ENCODE assay signal across 8 cellular contexts in genomic region chr17:51165680-51166197, GRCh38. TPM values are rescaled to one million over a fixed set of nuclear protein-coding genes. Genes with fewer than 3 reads are reported as not detected.
DNase-seq lines count a peak whose midpoint lies in the region; ATAC-seq and TF ChIP-seq lines count a peak whose summit lies in the region.

No MANE protein-coding gene starts in this region.

- peak overlapping the region; percentile 90 for H3K4me3 Mint-ChIP-seq in activated naive CD4-positive, alpha-beta T cell treated with anti-CD3 and anti-CD28 coated beads, Interleukin-2, amount 50 U/mL, for 24 hours

- no peaks in the 10 kb centered on the region for H4K20me1 ChIP-seq in hepatocyte (ENCODE audit: insufficient read depth, poor library complexity, severe bottlenecking)

- H3K27me3 Mint-ChIP-seq in activated naive CD4-positive, alpha-beta T cell treated with anti-CD3 and anti-CD28 coated beads, Interleukin-2, amount 50 U/mL, for 24 hours, result no peaks in the 10 kb centered on the region

- H3K4me3 ChIP-seq in AG09309 (ENCODE audit: control insufficient read depth, low read depth, low read length) (peak overlapping the region; percentile 91), HUES6 (ENCODE audit: low read depth, low read length) (peak overlapping the region; percentile 83), hepatocyte (peak overlapping the region; percentile 85), skeletal muscle cell (ENCODE audit: low read depth, low read length) (peak overlapping the region; percentile 93)

- peak overlapping the region; percentile 81 for H3K9ac ChIP-seq in HUES6 (ENCODE audit: low read length)

- H3K9me3 ChIP-seq in HUES6 (ENCODE audit: control insufficient read depth, insufficient read depth, low read depth, low read length) (no peaks in the 10 kb centered on the region), hepatocyte (ENCODE audit: low read depth) (no peaks in the 10 kb centered on the region)

- peak; percentile 24 for ATAC-seq in GM18867 (IDR thresholded peaks at IDR 0.05; ENCODE audit: unreplicated experiment)

- H3K4me1 ChIP-seq in HUES6 (ENCODE audit: control insufficient read depth, insufficient read depth, low read length), result no peaks in the 10 kb centered on the region
- peaks cover 8% of the 10 kb centered on the region for H3K4me1 ChIP-seq in hepatocyte (ENCODE audit: insufficient read depth)

- H2AFZ ChIP-seq in hepatocyte, result peak overlapping the region; percentile 99

- peaks cover 11% of the 10 kb centered on the region for H3K79me2 ChIP-seq in hepatocyte

- peaks cover 23% of the 10 kb centered on the region for H3K36me3 Mint-ChIP-seq in activated naive CD4-positive, alpha-beta T cell treated with anti-CD3 and anti-CD28 coated beads, Interleukin-2, amount 50 U/mL, for 24 hours

- WGBS in hepatocyte (ENCODE audit: low lambda C conversion rate, missing lambda C conversion rate), result 5% methylated on average over 20 of the region's 21 CpGs

- H3K36me3 ChIP-seq in HUES6 (ENCODE audit: control insufficient read depth, insufficient read depth, low read length) (peaks cover 59% of the 10 kb centered on the region), hepatocyte (replicated peaks; ENCODE audit: insufficient read depth, low read depth) (no peaks in the 10 kb centered on the region)

- H3K27ac ChIP-seq in HUES6 (ENCODE audit: low read depth, low read length), result no peak overlapping the region
- H3K27ac ChIP-seq in hepatocyte, result peak overlapping the region; percentile 97

- TF ChIP-seq CTCF in AG09309 (IDR thresholded peaks at IDR 0.05; ENCODE audit: control insufficient read depth, insufficient read depth, low read depth, low read length, missing control alignments) (no peak), hepatocyte (IDR thresholded peaks at IDR 0.05; ENCODE audit: poor library complexity) (no peak)

- H3K27me3 ChIP-seq in HUES6 (ENCODE audit: control insufficient read depth, insufficient read depth, low read length), result no peaks in the 10 kb centered on the region
- no peaks in the 10 kb centered on the region for H3K27me3 ChIP-seq in hepatocyte

- peaks cover 35% of the 10 kb centered on the region for H3K4me1 Mint-ChIP-seq in activated naive CD4-positive, alpha-beta T cell treated with anti-CD3 and anti-CD28 coated beads, Interleukin-2, amount 50 U/mL, for 24 hours

- no peak for DNase-seq in AG09309 (ENCODE audit: low read depth)
- DNase-seq in hepatocyte (ENCODE audit: low spot score), result peak; percentile 51
- DNase-seq in skeletal muscle cell (ENCODE audit: low read depth), result no peak
- DNase-seq in glomerular visceral epithelial cell (ENCODE audit: extremely low spot score), result no peak
- DNase-seq in KBM-7, result no peak

- H3K27ac Mint-ChIP-seq in activated naive CD4-positive, alpha-beta T cell treated with anti-CD3 and anti-CD28 coated beads, Interleukin-2, amount 50 U/mL, for 24 hours, result peak overlapping the region; percentile 100

- H3K9me2 ChIP-seq in hepatocyte (replicated peaks; ENCODE audit: insufficient read depth), result no peaks in the 10 kb centered on the region

- H3K9me3 Mint-ChIP-seq in activated naive CD4-positive, alpha-beta T cell treated with anti-CD3 and anti-CD28 coated beads, Interleukin-2, amount 50 U/mL, for 24 hours, result no peaks in the 10 kb centered on the region

- in situ Hi-C loops in KBM-7 (cut with MboI; ENCODE audit: low pct_unique_long_range_greater_than_20kb, low sequenced_read_pairs), result no loop called here

- H3K4me2 ChIP-seq in hepatocyte, result peak overlapping the region; percentile 98

RNA-seq across cellular contexts. Expression of gene NME2, which starts 0.5 kb away (rescaled TPM):
- 290 and 326 TPM in 2 replicates for total RNA-seq in hepatocyte
- polyA plus RNA-seq in hepatocyte, result 480 and 531 TPM in 2 replicates

RNA-seq across cellular contexts. Expression of gene NME1, which starts 12.4 kb away (rescaled TPM):
- total RNA-seq in hepatocyte, result 50.9 and 63.2 TPM in 2 replicates
- 106 and 122 TPM in 2 replicates for polyA plus RNA-seq in hepatocyte

RNA-seq across cellular contexts. Expression of gene SPAG9, which starts 45.1 kb away (rescaled TPM):
- 70.1 and 82.7 TPM in 2 replicates for total RNA-seq in hepatocyte
- 26.5 and 35.1 TPM in 2 replicates for polyA plus RNA-seq in hepatocyte
